24 cellular contexts compared by ENCODE assay signal in genomic region chr15:62407216-62407615, GRCh38. TPM values are rescaled to one million over a fixed set of nuclear protein-coding genes. Genes with fewer than 3 reads are reported as not detected.
"Had no signal": no experiment of that assay in that cellular context is flagged by ENCODE, and none has a peak within 500 bp of the region (broad histone marks: within the 10 kb centered on the region; RNA-seq: fewer than 3 reads in every experiment).

No MANE protein-coding gene starts in this region.

- ATAC-seq: naive thymus-derived CD4-positive, alpha-beta T cell; natural killer cell treated with Interleukin-12 subunit alpha and Interleukin-12 subunit beta and Interleukin-15 and Interleukin-18, amount 100 ng/mL, for 72 hours; pancreas; right cardiac atrium; sciatic nerve; stimulated activated memory B cell treated with anti-CD40 and anti-IgM and Interleukin-4, amounts not matched to agents 10 μg/mL and 1 μg/mL and 100 μg/mL, for 72 hours; stimulated activated naive CD8-positive, alpha-beta T cell treated with anti-CD3 and anti-CD28 coated beads, Interleukin-15, amount 100 ng/mL, for 72 hours had no signal

- H3K36me3 ChIP-seq: left ventricle myocardium inferior, pancreas, prostate gland, tibial nerve, uterus had no signal

- H3K4me2 ChIP-seq: hepatocyte, smooth muscle cell had no signal

- H3K4me3 ChIP-seq: hepatocyte, left ventricle myocardium inferior, lung, pancreas, prostate gland, smooth muscle cell, tibial nerve, uterus had no signal

- H3K4me1 ChIP-seq: pancreas, prostate gland, uterus had no signal

- H3K9me3 ChIP-seq: left ventricle myocardium inferior, pancreas, prostate gland, tibial nerve, uterus had no signal

- DNase-seq: islet precursor cell; left ventricle myocardium inferior; mesendoderm; naive thymus-derived CD4-positive, alpha-beta T cell; pancreas; posterior cingulate gyrus; retina; right cardiac atrium; stimulated activated CD4-positive, alpha-beta T cell treated with anti-CD3 and anti-CD28 coated beads, Interleukin-1b, Interleukin-23, amount 100 ng/mL, for 48 hours; stimulated activated CD4-positive, alpha-beta T cell treated with anti-CD3 and anti-CD28 coated beads, Interleukin-2, amount 100 ng/mL, for 48 hours; stimulated activated CD4-positive, alpha-beta T cell treated with anti-CD3 and anti-CD28 coated beads, Interleukin-4, amount 100 ng/mL, for 4 hours; stimulated activated CD8-positive, alpha-beta memory T cell treated with anti-CD3 and anti-CD28 coated beads, Interleukin-4, amount 100 ng/mL, for 48 hours; stimulated activated naive CD4-positive, alpha-beta T cell treated with Interleukin-2 at 50 U/mL for 16 hours; stimulated activated naive CD8-positive, alpha-beta T cell treated with anti-CD3 and anti-CD28 coated beads, Interleukin-15, amount 100 ng/mL, for 72 hours; substantia nigra; uterus had no signal

- H3K27me3 ChIP-seq: hepatocyte, pancreas, tibial nerve, uterus had no signal

RNA-seq across cellular contexts. Expression of gene TLN2, which starts 16.9 kb away (rescaled TPM):
- polyA plus RNA-seq: naive thymus-derived CD4-positive, alpha-beta T cell had no signal
